In genomic region chrX:54786972-54787371, GRCh38 we compare ENCODE assay signal across 9 cellular contexts. TPM values are rescaled to one million over a fixed set of nuclear protein-coding genes. Genes with fewer than 3 reads are reported as not detected.
DNase-seq lines count a peak whose midpoint lies in the region; ATAC-seq, FAIRE-seq and TF ChIP-seq lines count a peak whose summit lies in the region.
"Had no signal": no experiment of that assay in that cellular context is flagged by ENCODE, and none has a peak within 500 bp of the region (broad histone marks: within the 10 kb centered on the region; RNA-seq: fewer than 3 reads in every experiment).

No MANE protein-coding gene starts in this region.

- peak; percentile 59 to 65 for ATAC-seq in activated naive CD4-positive, alpha-beta T cell treated with anti-CD3 and anti-CD28 coated beads, Interleukin-2, amount 50 U/mL, for 72 hours
- ATAC-seq in GM19023 (IDR thresholded peaks at IDR 0.05; ENCODE audit: unreplicated experiment), result no peak

- no peak for TF ChIP-seq CTCF in ascending aorta (IDR thresholded peaks at IDR 0.05)

- intact Hi-C loops in ascending aorta (cut with DNase I), result no loop called here

- no peak overlapping the region for H3K4me3 ChIP-seq in small intestine (ENCODE audit: low read depth in 1 of 2, low read length in 2 of 2)
- H3K4me3 ChIP-seq in ascending aorta, result no peak overlapping the region

- H3K4me1 ChIP-seq in small intestine (ENCODE audit: control insufficient read depth in 2 of 2, insufficient read depth in 1 of 2, low read depth in 1 of 2, low read length in 1 of 2), result no peaks in the 10 kb centered on the region
- H3K4me1 ChIP-seq in ascending aorta, result no peaks in the 10 kb centered on the region

- no peak overlapping the region for H3K27ac Mint-ChIP-seq in activated naive CD4-positive, alpha-beta T cell treated with anti-CD3 and anti-CD28 coated beads, Interleukin-2, amount 50 U/mL, for 72 hours

- no peaks in the 10 kb centered on the region for H3K9me3 Mint-ChIP-seq in activated naive CD4-positive, alpha-beta T cell treated with anti-CD3 and anti-CD28 coated beads, Interleukin-2, amount 50 U/mL, for 72 hours

- H3K27ac ChIP-seq in small intestine (ENCODE audit: low read depth in 1 of 2, low read length in 1 of 2), result no peak overlapping the region
- H3K27ac ChIP-seq in ascending aorta, result no peak overlapping the region

- no peaks in the 10 kb centered on the region for H3K36me3 Mint-ChIP-seq in activated naive CD4-positive, alpha-beta T cell treated with anti-CD3 and anti-CD28 coated beads, Interleukin-2, amount 50 U/mL, for 72 hours

- DNase-seq in DMS 273 (lab: John Stamatoyannopoulos, UW; ENCODE audit: unreplicated experiment), result peak; percentile 34
- no peak for DNase-seq in DMS 273 treated with DMSO at 0.1 percent for 48 hours (lab: John Stamatoyannopoulos, UW)
- peak; percentile 60 for DNase-seq in NCI-H748 (lab: John Stamatoyannopoulos, UW; ENCODE audit: unreplicated experiment)
- peak in 1 of 2 donors; percentile 28 for DNase-seq in activated naive CD4-positive, alpha-beta T cell treated with anti-CD3 and anti-CD28 coated beads, Interleukin-2, amount 50 U/mL, for 72 hours (ENCODE audit: low spot score in 2 of 2)
- peak; percentile 35 for DNase-seq in small intestine
- no peak for DNase-seq in ascending aorta (ENCODE audit: low spot score in 2 of 2)
- no peak for DNase-seq in EL

- H3K36me3 ChIP-seq in small intestine (ENCODE audit: control insufficient read depth in 2 of 2, insufficient read depth in 2 of 2, low read length in 2 of 2) (no peaks in the 10 kb centered on the region), ascending aorta (no peaks in the 10 kb centered on the region)

- no peaks in the 10 kb centered on the region for H3K9me3 ChIP-seq in small intestine (ENCODE audit: control insufficient read depth, low read depth)
- no peaks in the 10 kb centered on the region for H3K9me3 ChIP-seq in ascending aorta

- WGBS in small intestine, 3 donors, result 43 to 83% (median 72%) methylated on average over 2 of the region's 2 CpGs

- H3K27me3 ChIP-seq in small intestine (ENCODE audit: control insufficient read depth in 2 of 2, insufficient read depth in 2 of 2, low read length in 2 of 2) (no peaks in the 10 kb centered on the region), ascending aorta (no peaks in the 10 kb centered on the region)

- no peak for FAIRE-seq in small intestine (lab: Jason Lieb, UNC)

RNA-seq across cellular contexts. Expression of gene ITIH6, which starts 11.1 kb away (rescaled TPM):
- total RNA-seq in activated naive CD4-positive, alpha-beta T cell treated with anti-CD3 and anti-CD28 coated beads, Interleukin-2, amount 50 U/mL, for 72 hours, result not detected
- polyA plus RNA-seq in small intestine, result not detected
- total RNA-seq in ascending aorta, result not detected
- total RNA-seq: A172 had no signal

RNA-seq across cellular contexts. Expression of gene MAGED2, which starts 20.6 kb away (rescaled TPM):
- 10 to 100 TPM; 35.2 to 43.5 TPM for total RNA-seq in activated naive CD4-positive, alpha-beta T cell treated with anti-CD3 and anti-CD28 coated beads, Interleukin-2, amount 50 U/mL, for 72 hours
- polyA plus RNA-seq in small intestine, result 10 to 100 TPM; 42.2 to 88.3 (median 69.3) TPM
- total RNA-seq in ascending aorta, result 187 TPM

Comparison
In these comparisons a context has a peak if more than half of its experiments do, and no peak if none do; other contexts are left out.
1. DNase-seq: peak in DMS 273 (single experiment), NCI-H748 (single experiment) and small intestine (single experiment); none in DMS 273 treated with DMSO at 0.1 percent for 48 hours (single experiment), ascending aorta (0 of 2) and EL (single experiment).